In genomic region chr14:101973356-101973755, GRCh38 we compare ENCODE assay signal across 15 cellular contexts. TPM values are rescaled to one million over a fixed set of nuclear protein-coding genes. Genes with fewer than 3 reads are reported as not detected.
DNase-seq lines count a peak whose midpoint lies in the region; ATAC-seq and TF ChIP-seq lines count a peak whose summit lies in the region.
"Had no signal": no experiment of that assay in that cellular context is flagged by ENCODE, and none has a peak within 500 bp of the region (broad histone marks: within the 10 kb centered on the region; RNA-seq: fewer than 3 reads in every experiment).

No MANE protein-coding gene starts in this region.

- peaks cover 5% of the 10 kb centered on the region for H4K20me1 ChIP-seq in osteoblast (ENCODE audit: insufficient read depth, low read length)
- no peaks in the 10 kb centered on the region for H4K20me1 ChIP-seq in MM.1S (ENCODE audit: insufficient read depth, low read length)

- H3K9me2 ChIP-seq in MM.1S (replicated peaks; ENCODE audit: insufficient read depth, low read length): no peaks in the 10 kb centered on the region

- H3K27ac ChIP-seq in 22Rv1 (peak overlapping the region; percentile 60; the same call in 1 of the 2 replicates), osteoblast (ENCODE audit: low read depth, low read length) (peak overlapping the region; percentile 94), MM.1S (ENCODE audit: low read length) (no peak overlapping the region)

- H3K79me2 ChIP-seq in osteoblast (ENCODE audit: insufficient read depth, low read length) (peaks cover 89% of the 10 kb centered on the region), MM.1S (ENCODE audit: low read length) (peaks cover 58% of the 10 kb centered on the region)

- H3K9ac ChIP-seq in MM.1S (ENCODE audit: low read length): no peak overlapping the region

- H3K27me3 Mint-ChIP-seq in HFFc6 (ENCODE audit: insufficient read depth): no peaks in the 10 kb centered on the region; the same call in 1 of the 2 replicates
- no peaks in the 10 kb centered on the region for H3K27me3 Mint-ChIP-seq in chondrocyte (ENCODE audit: low read depth)
- H3K27me3 Mint-ChIP-seq: activated B cell treated with CpG ODN at 0.5 μM for 24 hours; activated T-cell treated with anti-CD3 and anti-CD28 coated beads, Interleukin-2, amount 50 U/mL, for 24 hours had no signal

- peaks cover 31% of the 10 kb centered on the region for H3K4me1 ChIP-seq in osteoblast (ENCODE audit: insufficient read depth, low read length)
- H3K4me1 ChIP-seq in MM.1S (ENCODE audit: low read length): no peaks in the 10 kb centered on the region

- H3F3A ChIP-seq in MM.1S (ENCODE audit: insufficient read depth, low read length): no peaks in the 10 kb centered on the region

- H3K4me3 Mint-ChIP-seq in HFFc6 (peak overlapping the region; percentile 80), chondrocyte (ENCODE audit: unreplicated experiment) (no peak overlapping the region)
- H3K4me3 Mint-ChIP-seq: activated B cell treated with CpG ODN at 0.5 μM for 24 hours; activated T-cell treated with anti-CD3 and anti-CD28 coated beads, Interleukin-2, amount 50 U/mL, for 24 hours had no signal

- TF ChIP-seq CTCF in 22Rv1 (IDR thresholded peaks at IDR 0.05): no peak
- TF ChIP-seq CTCF in HFFc6 (IDR thresholded peaks at IDR 0.05): no peak
- TF ChIP-seq CTCF in chondrocyte (IDR thresholded peaks at IDR 0.05): no peak
- no peak for TF ChIP-seq CTCF in osteoblast (IDR thresholded peaks at IDR 0.05; ENCODE audit: extremely low read depth, low read depth, low read length)
- TF ChIP-seq CTCF in MM.1S (IDR thresholded peaks at IDR 0.05; ENCODE audit: low read length): no peak

- H3K4me2 ChIP-seq in osteoblast (ENCODE audit: insufficient read depth, low read length) (peak overlapping the region; percentile 66), MM.1S (ENCODE audit: low read depth, low read length) (no peak overlapping the region)

- H3K27ac Mint-ChIP-seq in HFFc6 (peak overlapping the region; percentile 91), chondrocyte (ENCODE audit: unreplicated experiment) (peak overlapping the region; percentile 85)
- H3K27ac Mint-ChIP-seq: activated B cell treated with CpG ODN at 0.5 μM for 24 hours had no signal

- no peak for ATAC-seq in GM21786 (IDR thresholded peaks at IDR 0.05; ENCODE audit: unreplicated experiment)
- ATAC-seq: GM12878 had no signal

- no peak overlapping the region for H3K4me3 ChIP-seq in osteoblast (ENCODE audit: insufficient read depth, low read length)
- H3K4me3 ChIP-seq in MM.1S (ENCODE audit: low read length): no peak overlapping the region
- H3K4me3 ChIP-seq: GM12878 had no signal

- H3K4me1 Mint-ChIP-seq in HFFc6 (ENCODE audit: low read depth): peaks cover 74% of the 10 kb centered on the region
- H3K4me1 Mint-ChIP-seq in chondrocyte (ENCODE audit: low read depth): peaks cover 57% of the 10 kb centered on the region

- H3K36me3 ChIP-seq in osteoblast (ENCODE audit: insufficient read depth, low read length) (peaks cover 42% of the 10 kb centered on the region), MM.1S (replicated peaks; ENCODE audit: insufficient read depth, low read length) (no peaks in the 10 kb centered on the region)

- H3K9me3 Mint-ChIP-seq in HFFc6: no peaks in the 10 kb centered on the region
- no peaks in the 10 kb centered on the region for H3K9me3 Mint-ChIP-seq in chondrocyte (ENCODE audit: low read depth)
- H3K9me3 Mint-ChIP-seq: activated B cell treated with CpG ODN at 0.5 μM for 24 hours; activated T-cell treated with anti-CD3 and anti-CD28 coated beads, Interleukin-2, amount 50 U/mL, for 24 hours had no signal

- DNase-seq in HFFc6: no peak
- DNase-seq in chondrocyte (ENCODE audit: low spot score): no peak
- no peak for DNase-seq in osteoblast (ENCODE audit: insufficient read length, low spot score, missing footprints)
- DNase-seq in NCI-H69 (lab: John Stamatoyannopoulos, UW): no peak
- DNase-seq in NCI-H82 (lab: John Stamatoyannopoulos, UW): no peak
- no peak for DNase-seq in MM.1S
- DNase-seq: activated B cell treated with CpG ODN at 0.5 μM for 24 hours; activated T-cell treated with anti-CD3 and anti-CD28 coated beads, Interleukin-2, amount 50 U/mL, for 24 hours; DMS79; effector CD8-positive, alpha-beta T cell; Karpas-422; NCI-H2029 treated with DMSO at 0.1 percent for 48 hours had no signal

- H3K27me3 ChIP-seq in osteoblast (ENCODE audit: insufficient read depth, low read length) (no peaks in the 10 kb centered on the region), MM.1S (replicated peaks; ENCODE audit: insufficient read depth, low read length) (no peaks in the 10 kb centered on the region)

- H3K36me3 Mint-ChIP-seq in HFFc6 (ENCODE audit: low read depth) (peaks cover 44% of the 10 kb centered on the region), chondrocyte (ENCODE audit: low read depth) (peaks cover 17% of the 10 kb centered on the region)

- no peak overlapping the region for H2AFZ ChIP-seq in osteoblast (ENCODE audit: low read length)
- no peak overlapping the region for H2AFZ ChIP-seq in MM.1S (ENCODE audit: low read length)

- H3K9me3 ChIP-seq in osteoblast (ENCODE audit: low read depth, low read length): no peaks in the 10 kb centered on the region
- no peaks in the 10 kb centered on the region for H3K9me3 ChIP-seq in MM.1S (replicated peaks; ENCODE audit: insufficient read depth, low read length)

RNA-seq across cellular contexts. Expression of gene DYNC1H1, which starts 9.0 kb away (rescaled TPM):
- total RNA-seq in HFFc6 (2021; fragmentation: NEBNext Ultra II Directional; extraction: Animal tissue kit (Norgen Biotek cat#: 25700)): 100 to 1,000 TPM; 364 to 643 (median 408) TPM
- 718 to 842 TPM (median 735 TPM) in 3 replicates for total RNA-seq in chondrocyte
- 332 and 340 TPM in 2 replicates for total RNA-seq in osteoblast
